15 cellular contexts compared by ENCODE assay signal in genomic region chr14:56309198-56309597, GRCh38.
DNase-seq lines count a peak whose midpoint lies in the region; TF ChIP-seq lines count a peak whose summit lies in the region.
"Had no signal": no experiment of that assay in that cellular context is flagged by ENCODE, and none has a peak within 500 bp of the region (broad histone marks: within the 10 kb centered on the region; RNA-seq: fewer than 3 reads in every experiment).

No MANE protein-coding gene starts in this region.

- no peak overlapping the region for H2AK5ac ChIP-seq in neuronal stem cell (ENCODE audit: low read depth, low read length)

- no peak overlapping the region for H4K8ac ChIP-seq in neuronal stem cell (ENCODE audit: low read depth, low read length)

- no peak for TF ChIP-seq POLR2A in breast epithelium (IDR thresholded peaks at IDR 0.05)

- no peak overlapping the region for H3K23ac ChIP-seq in neuronal stem cell (ENCODE audit: low read depth, low read length, poor library complexity)

- H3K4me2 ChIP-seq in neuronal stem cell (ENCODE audit: insufficient read depth, low read length, poor library complexity, severe bottlenecking): no peak overlapping the region

- peaks cover 0 to 7% (median 4%) of the 10 kb centered on the region in 7 donors for H3K9me3 Mint-ChIP-seq in CD14-positive monocyte
- no peaks in the 10 kb centered on the region for H3K9me3 Mint-ChIP-seq in activated T-helper 1 cell treated with anti-CD3 and anti-CD28 coated beads, Interleukin-12 subunit alpha, Interleukin-12 subunit beta, Interleukin-2, Interleukin-4 antibody, amounts not matched to agents 30 ng/mL and 10 ng/mL and 1 ng/mL, durations not matched to agents 14 hours and 24 hours and 36 hours
- H3K9me3 Mint-ChIP-seq: CD8-positive, alpha-beta T cell had no signal

- H3K18ac ChIP-seq in neuronal stem cell (ENCODE audit: low read length): no peak overlapping the region

- no peak overlapping the region for H4K91ac ChIP-seq in neuronal stem cell (ENCODE audit: low read depth, low read length, poor library complexity)

- H3K4me1 ChIP-seq in ascending aorta (peaks cover 0 to 15% of the 10 kb centered on the region in 2 donors), neuronal stem cell (ENCODE audit: control insufficient read depth in 2 of 2, insufficient read depth in 1 of 2, low read depth in 1 of 2, low read length in 2 of 2) (peaks cover 0 to 6% of the 10 kb centered on the region in 2 donors), breast epithelium (no peaks in the 10 kb centered on the region)
- H3K4me1 ChIP-seq: Caco-2 had no signal

- DNase-seq in ascending aorta (ENCODE audit: low spot score in 2 of 2) (no peak), left kidney (ENCODE audit: low read depth, low spot score) (peak; percentile 39), neuronal stem cell (ENCODE audit: low spot score) (peak; percentile 14), breast epithelium (ENCODE audit: low spot score in 2 of 2) (no peak), CD14-positive monocyte (ENCODE audit: low spot score) (no peak)
- DNase-seq in activated T-helper 1 cell treated with anti-CD3 and anti-CD28 coated beads, Interleukin-12 subunit alpha, Interleukin-12 subunit beta, Interleukin-2, Interleukin-4 antibody, amounts not matched to agents 30 ng/mL and 10 ng/mL and 1 ng/mL, durations not matched to agents 14 hours and 24 hours and 36 hours (ENCODE audit: low spot score): no peak
- DNase-seq: C1 segment of cervical spinal cord; Caco-2; CD4-positive, CD25-positive, alpha-beta regulatory T cell; CD8-positive, alpha-beta T cell; DMS153; DND-41; GM23248; H7; HCEC 1CT had no signal

- WGBS in neuronal stem cell (ENCODE audit: extremely low coverage in 2 of 2, insufficient read length in 2 of 2, insufficient replicate concordance in 1 of 2), 2 donors: no CpG with 5 or more reads among the region's 4 CpGs

- peaks cover 5% of the 10 kb centered on the region for H3K4me1 Mint-ChIP-seq in CD14-positive monocyte
- no peaks in the 10 kb centered on the region for H3K4me1 Mint-ChIP-seq in activated T-helper 1 cell treated with anti-CD3 and anti-CD28 coated beads, Interleukin-12 subunit alpha, Interleukin-12 subunit beta, Interleukin-2, Interleukin-4 antibody, amounts not matched to agents 30 ng/mL and 10 ng/mL and 1 ng/mL, durations not matched to agents 14 hours and 24 hours and 36 hours (ENCODE audit: low read depth)
- H3K4me1 Mint-ChIP-seq: CD4-positive, CD25-positive, alpha-beta regulatory T cell had no signal

- H3K27me3 ChIP-seq in ascending aorta: no peaks in the 10 kb centered on the region
- H3K27me3 ChIP-seq in neuronal stem cell (ENCODE audit: control insufficient read depth in 3 of 3, insufficient read depth in 3 of 3, low read depth in 1 of 3, low read length in 3 of 3): no peaks in the 10 kb centered on the region
- no peaks in the 10 kb centered on the region for H3K27me3 ChIP-seq in breast epithelium

- no peaks in the 10 kb centered on the region for H3K79me1 ChIP-seq in neuronal stem cell (ENCODE audit: low read depth, low read length)

- H3K27me3 Mint-ChIP-seq in CD14-positive monocyte (ENCODE audit: low read depth in 3 of 3): peaks cover 0 to 2% (median 0%) of the 10 kb centered on the region in 3 donors
- H3K27me3 Mint-ChIP-seq in activated T-helper 1 cell treated with anti-CD3 and anti-CD28 coated beads, Interleukin-12 subunit alpha, Interleukin-12 subunit beta, Interleukin-2, Interleukin-4 antibody, amounts not matched to agents 30 ng/mL and 10 ng/mL and 1 ng/mL, durations not matched to agents 14 hours and 24 hours and 36 hours (ENCODE audit: insufficient read depth): peaks cover 2% of the 10 kb centered on the region
- H3K27me3 Mint-ChIP-seq: CD4-positive, CD25-positive, alpha-beta regulatory T cell had no signal

- no peak overlapping the region for H2BK5ac ChIP-seq in neuronal stem cell (ENCODE audit: low read length)

- H3K14ac ChIP-seq in neuronal stem cell (ENCODE audit: low read length): no peak overlapping the region

- H3K4me3 ChIP-seq in ascending aorta (no peak overlapping the region), neuronal stem cell (ENCODE audit: low read length in 2 of 2) (no peak overlapping the region), breast epithelium (no peak overlapping the region)
- H3K4me3 ChIP-seq: GM23248 had no signal

- no peak overlapping the region for H3K9ac ChIP-seq in neuronal stem cell (ENCODE audit: low read depth, low read length, poor library complexity)
- H3K9ac ChIP-seq: GM23248 had no signal

- intact Hi-C loops in ascending aorta (cut with DNase I): no loop called here
- intact Hi-C loops in breast epithelium (cut with DNase I; ENCODE audit: low total_unique reads): no loop called here
- intact Hi-C loops in CD14-positive monocyte (cut with micrococcal nuclease): no loop called here
- intact Hi-C loops in activated T-helper 1 cell treated with anti-CD3 and anti-CD28 coated beads, Interleukin-12 subunit alpha, Interleukin-12 subunit beta, Interleukin-2, Interleukin-4 antibody, amounts not matched to agents 30 ng/mL and 10 ng/mL and 1 ng/mL, durations not matched to agents 14 hours and 24 hours and 36 hours (cut with micrococcal nuclease): no loop called here

- no peak overlapping the region for H3K27ac Mint-ChIP-seq in CD14-positive monocyte
- no peak overlapping the region for H3K27ac Mint-ChIP-seq in activated T-helper 1 cell treated with anti-CD3 and anti-CD28 coated beads, Interleukin-12 subunit alpha, Interleukin-12 subunit beta, Interleukin-2, Interleukin-4 antibody, amounts not matched to agents 30 ng/mL and 10 ng/mL and 1 ng/mL, durations not matched to agents 14 hours and 24 hours and 36 hours
- H3K27ac Mint-ChIP-seq: CD4-positive, CD25-positive, alpha-beta regulatory T cell; CD8-positive, alpha-beta T cell had no signal

- H2BK12ac ChIP-seq in neuronal stem cell (ENCODE audit: low read length): no peak overlapping the region

- no peak overlapping the region for H2BK120ac ChIP-seq in neuronal stem cell (ENCODE audit: low read depth, low read length)

- TF ChIP-seq CTCF in ascending aorta (IDR thresholded peaks at IDR 0.05) (no peak), breast epithelium (IDR thresholded peaks at IDR 0.05) (no peak), CD14-positive monocyte (IDR thresholded peaks at IDR 0.05) (no peak)

- H3K36me3 Mint-ChIP-seq in CD14-positive monocyte: peaks cover 4 to 5% of the 10 kb centered on the region in 2 donors
- H3K36me3 Mint-ChIP-seq in activated T-helper 1 cell treated with anti-CD3 and anti-CD28 coated beads, Interleukin-12 subunit alpha, Interleukin-12 subunit beta, Interleukin-2, Interleukin-4 antibody, amounts not matched to agents 30 ng/mL and 10 ng/mL and 1 ng/mL, durations not matched to agents 14 hours and 24 hours and 36 hours (ENCODE audit: low read depth): no peaks in the 10 kb centered on the region
- H3K36me3 Mint-ChIP-seq: CD4-positive, CD25-positive, alpha-beta regulatory T cell; CD8-positive, alpha-beta T cell had no signal

- H3K36me3 ChIP-seq in ascending aorta: no peaks in the 10 kb centered on the region
- H3K36me3 ChIP-seq in neuronal stem cell (replicated peaks in 1 of 2; ENCODE audit: control insufficient read depth in 2 of 2, insufficient read depth in 2 of 2, low read length in 2 of 2): no peaks in the 10 kb centered on the region
- no peaks in the 10 kb centered on the region for H3K36me3 ChIP-seq in breast epithelium

- H2BK15ac ChIP-seq in neuronal stem cell (ENCODE audit: low read length): no peak overlapping the region

- H3K9me3 ChIP-seq in ascending aorta (peaks cover 0 to 5% of the 10 kb centered on the region in 2 donors), neuronal stem cell (replicated peaks in 1 of 2; ENCODE audit: control insufficient read depth in 2 of 2, insufficient read depth in 1 of 2, low read depth in 1 of 2, low read length in 2 of 2) (no peaks in the 10 kb centered on the region), breast epithelium (no peaks in the 10 kb centered on the region)
- H3K9me3 ChIP-seq: Caco-2 had no signal

- H3K4ac ChIP-seq in neuronal stem cell (ENCODE audit: low read length): no peak overlapping the region

- H3K27ac ChIP-seq in ascending aorta (peak overlapping the region; percentile 21 to 34), neuronal stem cell (replicated peaks; ENCODE audit: low read length) (no peak overlapping the region), breast epithelium (no peak overlapping the region)
- H3K27ac ChIP-seq: GM23248 had no signal

- no peak overlapping the region for H2AFZ ChIP-seq in neuronal stem cell (ENCODE audit: low read length)
- H2AFZ ChIP-seq: GM23248 had no signal

- H3K4me3 Mint-ChIP-seq in CD14-positive monocyte: no peak overlapping the region
- no peak overlapping the region for H3K4me3 Mint-ChIP-seq in activated T-helper 1 cell treated with anti-CD3 and anti-CD28 coated beads, Interleukin-12 subunit alpha, Interleukin-12 subunit beta, Interleukin-2, Interleukin-4 antibody, amounts not matched to agents 30 ng/mL and 10 ng/mL and 1 ng/mL, durations not matched to agents 14 hours and 24 hours and 36 hours
- H3K4me3 Mint-ChIP-seq: CD4-positive, CD25-positive, alpha-beta regulatory T cell; CD8-positive, alpha-beta T cell had no signal

Comparison
In these comparisons a context has a peak if more than half of its experiments do, and no peak if none do; other contexts are left out.
1. DNase-seq: peak in left kidney (single experiment) and neuronal stem cell (single experiment); none in ascending aorta (0 of 2), breast epithelium (0 of 2), CD14-positive monocyte (single experiment) and activated T-helper 1 cell treated with anti-CD3 and anti-CD28 coated beads, Interleukin-12 subunit alpha, Interleukin-12 subunit beta, Interleukin-2, Interleukin-4 antibody, amounts not matched to agents 30 ng/mL and 10 ng/mL and 1 ng/mL, durations not matched to agents 14 hours and 24 hours and 36 hours (single experiment).
2. H3K27ac ChIP-seq: peak in ascending aorta (2 of 2); none in neuronal stem cell (single experiment) and breast epithelium (0 of 2).